ENCODE assay signal across 9 cellular contexts in the genomic region with DNA sequence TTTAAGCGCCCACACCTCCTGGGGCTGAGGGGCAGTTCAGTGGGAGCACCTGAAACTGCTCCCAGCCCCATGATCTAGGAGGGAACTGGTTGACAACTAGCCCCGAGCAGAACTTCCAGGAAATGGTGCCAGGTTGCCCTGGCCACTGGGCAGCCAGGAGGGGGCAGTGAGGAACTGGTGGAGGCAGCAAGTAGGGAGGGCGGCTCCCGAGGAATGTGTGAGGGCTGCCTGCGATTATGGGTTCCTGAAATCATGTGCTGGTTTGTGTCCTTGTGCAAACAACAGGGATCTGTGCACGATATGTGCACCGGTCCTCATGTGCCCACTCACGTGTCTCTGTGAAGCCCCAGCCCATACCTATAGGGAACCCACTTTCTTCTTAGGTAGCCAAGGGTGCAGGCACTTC. TPM values are rescaled to one million over a fixed set of nuclear protein-coding genes. Genes with fewer than 3 reads are reported as not detected.
A peak's percentile ranks its signal among the peaks of the same experiment; 100 is the strongest.
DNase-seq lines count a peak whose midpoint lies in the region; ATAC-seq and TF ChIP-seq lines count a peak whose summit lies in the region.
"Had no signal": no experiment of that assay in that cellular context is flagged by ENCODE, and none has a peak within 500 bp of the region (broad histone marks: within the 10 kb centered on the region; RNA-seq: fewer than 3 reads in every experiment).

No MANE protein-coding gene starts in this region.

- no peaks in the 10 kb centered on the region for H3K9me3 Mint-ChIP-seq in activated T-helper 17 cell treated with anti-CD3 and anti-CD28 coated beads, Interleukin-2, amount 50 U/mL, for 72 hours
- no peaks in the 10 kb centered on the region for H3K9me3 Mint-ChIP-seq in progenitor cell of endocrine pancreas (ENCODE audit: low read depth)

- peak; percentile 73 for TF ChIP-seq CTCF in AG10803 (conservative IDR thresholded peaks at IDR 0.05; ENCODE audit: low read length)
- peak; percentile 42 for TF ChIP-seq CTCF in progenitor cell of endocrine pancreas (IDR thresholded peaks at IDR 0.05; ENCODE audit: unreplicated experiment)

- no peaks in the 10 kb centered on the region for H3K9me2 ChIP-seq in GM23248 (ENCODE audit: insufficient read depth)

- H3K27me3 ChIP-seq in GM23248 (replicated peaks; ENCODE audit: insufficient read depth) = no peaks in the 10 kb centered on the region

- intact Hi-C loops in left cardiac atrium (cut with DNase I) = loop anchor here in 1 of 2 donors (5.0 kb wide), 1 partner anchor 260 kb away; no protein-coding TSS in a partner anchor

- H3K27ac Mint-ChIP-seq in activated T-helper 17 cell treated with anti-CD3 and anti-CD28 coated beads, Interleukin-2, amount 50 U/mL, for 72 hours = peak overlapping the region; percentile 41
- H3K27ac Mint-ChIP-seq in progenitor cell of endocrine pancreas = peak overlapping the region; percentile 64

- no peaks in the 10 kb centered on the region for H3K27me3 Mint-ChIP-seq in activated T-helper 17 cell treated with anti-CD3 and anti-CD28 coated beads, Interleukin-2, amount 50 U/mL, for 72 hours
- H3K27me3 Mint-ChIP-seq in progenitor cell of endocrine pancreas = no peaks in the 10 kb centered on the region

- no peak overlapping the region for H3K4me3 Mint-ChIP-seq in activated T-helper 17 cell treated with anti-CD3 and anti-CD28 coated beads, Interleukin-2, amount 50 U/mL, for 72 hours
- H3K4me3 Mint-ChIP-seq in progenitor cell of endocrine pancreas (ENCODE audit: low read depth) = no peak overlapping the region

- H3K4me1 ChIP-seq in GM23248 (ENCODE audit: insufficient read depth) = peaks cover 42% of the 10 kb centered on the region

- DNase-seq in AG10803 (ENCODE audit: low read depth) = peak; percentile 82
- peak; percentile 86 for DNase-seq in GM23248
- peak; percentile 81 for DNase-seq in left cardiac atrium
- no peak for DNase-seq in progenitor cell of endocrine pancreas (ENCODE audit: low spot score, unreplicated experiment)
- DNase-seq in activated effector memory CD4-positive, alpha-beta T cell treated with anti-CD3 and anti-CD28 coated beads, Interleukin-2, amount 50 U/mL, for 16 hours = no peak

- no peaks in the 10 kb centered on the region for H4K20me1 ChIP-seq in GM23248 (ENCODE audit: insufficient read depth)

- peak overlapping the region; percentile 69 for H3K9ac ChIP-seq in GM23248

- H3K27ac ChIP-seq in GM23248 = peak overlapping the region; percentile 81

- no peaks in the 10 kb centered on the region for H3K36me3 ChIP-seq in GM23248 (ENCODE audit: low read depth)

- H3K79me2 ChIP-seq in GM23248 (ENCODE audit: insufficient read depth) = no peaks in the 10 kb centered on the region

- H3K36me3 Mint-ChIP-seq in activated T-helper 17 cell treated with anti-CD3 and anti-CD28 coated beads, Interleukin-2, amount 50 U/mL, for 72 hours (ENCODE audit: low read depth) = peaks cover 13% of the 10 kb centered on the region
- peaks cover 2% of the 10 kb centered on the region for H3K36me3 Mint-ChIP-seq in progenitor cell of endocrine pancreas (ENCODE audit: insufficient read depth)

- no peaks in the 10 kb centered on the region for H3K4me1 Mint-ChIP-seq in activated T-helper 17 cell treated with anti-CD3 and anti-CD28 coated beads, Interleukin-2, amount 50 U/mL, for 72 hours
- peaks cover 4% of the 10 kb centered on the region for H3K4me1 Mint-ChIP-seq in progenitor cell of endocrine pancreas (ENCODE audit: low read depth)

- H3K9me3 ChIP-seq in GM23248 (ENCODE audit: low read depth) = no peaks in the 10 kb centered on the region

- H3K4me3 ChIP-seq in AG10803 (ENCODE audit: low read length) (no peak overlapping the region), GM23248 (no peak overlapping the region)

- no peak overlapping the region for H3K4me2 ChIP-seq in GM23248 (ENCODE audit: unreplicated experiment)

- peak; percentile 20 for ATAC-seq in activated T-helper 17 cell treated with anti-CD3 and anti-CD28 coated beads, Interleukin-2, amount 50 U/mL, for 72 hours (replicated peaks)
- ATAC-seq in left cardiac atrium = peak; percentile 50 to 56
- no peak for ATAC-seq in HG02870 (IDR thresholded peaks at IDR 0.05; ENCODE audit: unreplicated experiment)
- no peak for ATAC-seq in GM21786 (IDR thresholded peaks at IDR 0.05; ENCODE audit: unreplicated experiment)

- 19 to 26% methylated on average over 8 of the region's 8 CpGs for WGBS in GM23248 (ENCODE audit: low coverage in 1 of 2, low lambda C conversion rate in 2 of 2, missing lambda C conversion rate in 2 of 2), 2 experiments

- H3F3A ChIP-seq in GM23248 (ENCODE audit: insufficient read depth) = peaks cover 38% of the 10 kb centered on the region

- H2AFZ ChIP-seq in GM23248 = no peak overlapping the region

- in situ Hi-C loops in GM23248 (cut with MboI) = loop anchor here (25.0 kb wide), 1 partner anchor 210 kb away; a partner anchor contains a TSS

RNA-seq across cellular contexts. Expression of a gene that starts 9.9 kb away (rescaled TPM):
- total RNA-seq in GM23248 (2014; rRNA removed; shearing (Covaris generic)) = 0.32 and 0.38 TPM in 2 replicates
- 1.6 and 1.8 TPM in 2 replicates for polyA plus RNA-seq in GM23248 (2016; fragmentation: Nextera tagmentation; extraction: Ambion mirVana)
- total RNA-seq in activated T-helper 17 cell treated with anti-CD3 and anti-CD28 coated beads, Interleukin-2, amount 50 U/mL, for 72 hours = under 1 TPM; 0.26 to 0.42 TPM
- total RNA-seq in left cardiac atrium (10 to 100 TPM in 1 of 2 donors, 1 to 10 TPM in 1; 1.7 to 12.4 TPM), progenitor cell of endocrine pancreas (1.00 and 1.1 TPM in 2 replicates)

RNA-seq across cellular contexts. Expression of a gene that starts 19.2 kb away (rescaled TPM):
- total RNA-seq in GM23248 (2014; rRNA removed; shearing (Covaris generic)) = not detected in 2 replicates
- polyA plus RNA-seq in GM23248 (2016; fragmentation: Nextera tagmentation; extraction: Ambion mirVana) = not detected in 2 replicates
- total RNA-seq in activated T-helper 17 cell treated with anti-CD3 and anti-CD28 coated beads, Interleukin-2, amount 50 U/mL, for 72 hours = not detected
- total RNA-seq in left cardiac atrium = not detected
- not detected in 2 replicates for total RNA-seq in progenitor cell of endocrine pancreas
- total RNA-seq: mononuclear cell had no signal

RNA-seq across cellular contexts. Expression of a gene that starts 27.7 kb away (rescaled TPM):
- not detected in 2 replicates for total RNA-seq in GM23248 (2014; rRNA removed; shearing (Covaris generic))
- not detected in 2 replicates for polyA plus RNA-seq in GM23248 (2016; fragmentation: Nextera tagmentation; extraction: Ambion mirVana)
- not detected for total RNA-seq in activated T-helper 17 cell treated with anti-CD3 and anti-CD28 coated beads, Interleukin-2, amount 50 U/mL, for 72 hours
- total RNA-seq in left cardiac atrium (10 to 100 TPM; 14.2 to 24.5 TPM), progenitor cell of endocrine pancreas (not detected in 2 replicates)
- total RNA-seq: mononuclear cell had no signal

RNA-seq across cellular contexts. Expression of a gene that starts 35.6 kb away (rescaled TPM):
- 31.5 and 40.3 TPM in 2 replicates for total RNA-seq in GM23248 (2014; rRNA removed; shearing (Covaris generic))
- 13.7 and 17.9 TPM in 2 replicates for polyA plus RNA-seq in GM23248 (2016; fragmentation: Nextera tagmentation; extraction: Ambion mirVana)
- total RNA-seq in activated T-helper 17 cell treated with anti-CD3 and anti-CD28 coated beads, Interleukin-2, amount 50 U/mL, for 72 hours = 10 to 100 TPM in 1 of 2 donors, 1 to 10 TPM in 1; 7.3 to 15.2 TPM
- 10 to 100 TPM; 51.5 to 64.2 TPM for total RNA-seq in left cardiac atrium
- total RNA-seq in progenitor cell of endocrine pancreas = 1.1 and 1.8 TPM in 2 replicates

Comparison
In these comparisons a context has a peak if more than half of its experiments do, and no peak if none do; other contexts are left out.
1. DNase-seq: peak in AG10803 (single experiment), GM23248 (single experiment) and left cardiac atrium (single experiment); none in progenitor cell of endocrine pancreas (single experiment) and activated effector memory CD4-positive, alpha-beta T cell treated with anti-CD3 and anti-CD28 coated beads, Interleukin-2, amount 50 U/mL, for 16 hours (single experiment).
2. ATAC-seq: peak in activated T-helper 17 cell treated with anti-CD3 and anti-CD28 coated beads, Interleukin-2, amount 50 U/mL, for 72 hours (single experiment) and left cardiac atrium (2 of 2); none in HG02870 (single experiment) and GM21786 (single experiment).
3. RNA of a gene that starts 27.7 kb away (total RNA-seq): 14.2 to 24.5 TPM in left cardiac atrium; not detected in progenitor cell of endocrine pancreas, not detected in GM23248 and not detected in activated T-helper 17 cell treated with anti-CD3 and anti-CD28 coated beads, Interleukin-2, amount 50 U/mL, for 72 hours; every median in the first group is over 10 times any median in the second.